ENCODE assay signal across 17 cellular contexts in the genomic region with DNA sequence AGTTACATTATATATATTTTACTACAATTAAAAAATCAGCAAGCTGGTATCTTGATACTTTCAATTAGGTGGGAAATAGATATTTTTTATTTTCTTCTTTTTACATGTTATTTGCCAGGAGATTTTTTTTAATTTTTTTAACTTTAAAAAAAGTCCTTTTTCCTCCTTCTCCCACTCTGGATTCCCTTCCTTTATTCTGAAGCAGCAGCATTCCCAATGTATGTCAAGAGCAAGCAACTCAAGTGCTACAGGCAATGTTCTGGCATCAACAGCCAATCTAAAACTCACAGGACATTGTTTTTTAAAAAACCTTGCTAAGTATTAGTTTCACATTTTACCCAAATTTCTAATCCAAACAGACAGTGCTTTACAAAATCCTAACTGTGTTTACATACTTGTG. TPM values are rescaled to one million over a fixed set of nuclear protein-coding genes. Genes with fewer than 3 reads are reported as not detected.
DNase-seq lines count a peak whose midpoint lies in the region; ATAC-seq and TF ChIP-seq lines count a peak whose summit lies in the region.
"Had no signal": no experiment of that assay in that cellular context is flagged by ENCODE, and none has a peak within 500 bp of the region (broad histone marks: within the 10 kb centered on the region; RNA-seq: fewer than 3 reads in every experiment).

No MANE protein-coding gene starts in this region.

- 0 out of 2 replicates have a peak overlapping the region, but pooled peaks have one; percentile 63 for H3K27ac ChIP-seq in GM23338 (ENCODE audit: low read depth)
- H3K27ac ChIP-seq: BLaER1, PC-9 had no signal

- H3F3A ChIP-seq in GM23338 (replicated peaks; ENCODE audit: low read depth): no peaks in the 10 kb centered on the region

- TF ChIP-seq CTCF in GM23338 (conservative IDR thresholded peaks at IDR 0.05; ENCODE audit: low read depth in 2 of 2) (no peak), WTC11 (IDR thresholded peaks at IDR 0.05) (no peak), mesothelial cell of epicardium (IDR thresholded peaks at IDR 0.05; ENCODE audit: unreplicated experiment) (no peak)

- no peaks in the 10 kb centered on the region for H3K9me2 ChIP-seq in GM23338 (ENCODE audit: insufficient read depth)

- H3K36me3 Mint-ChIP-seq in activated T-cell treated with anti-CD3 and anti-CD28 coated beads, Interleukin-2, amount 50 U/mL, for 24 hours (ENCODE audit: low read depth): peaks cover 78% of the 10 kb centered on the region
- peaks cover 24% of the 10 kb centered on the region; the same call in 2 of the 3 replicates for H3K36me3 Mint-ChIP-seq in GM23338 (ENCODE audit: low read depth)
- H3K36me3 Mint-ChIP-seq in WTC11: peaks cover 16% of the 10 kb centered on the region
- peaks cover 13% of the 10 kb centered on the region for H3K36me3 Mint-ChIP-seq in mesothelial cell of epicardium

- H3K27me3 ChIP-seq in GM23338 (ENCODE audit: insufficient read depth): no peaks in the 10 kb centered on the region
- H3K27me3 ChIP-seq: BLaER1 had no signal

- no peak overlapping the region for H3K4me3 ChIP-seq in GM23338
- H3K4me3 ChIP-seq: BLaER1, HAP-1, PC-9 had no signal

- H3K27ac Mint-ChIP-seq in activated T-cell treated with anti-CD3 and anti-CD28 coated beads, Interleukin-2, amount 50 U/mL, for 24 hours: peak overlapping the region; percentile 27
- no peak overlapping the region; the same call in 1 of the 2 replicates for H3K27ac Mint-ChIP-seq in GM23338
- H3K27ac Mint-ChIP-seq in WTC11: peak overlapping the region; percentile 73
- peak overlapping the region; percentile 50 for H3K27ac Mint-ChIP-seq in mesothelial cell of epicardium

- no peaks in the 10 kb centered on the region for H3K27me3 Mint-ChIP-seq in activated T-cell treated with anti-CD3 and anti-CD28 coated beads, Interleukin-2, amount 50 U/mL, for 24 hours
- H3K27me3 Mint-ChIP-seq in GM23338 (ENCODE audit: insufficient read depth, low read depth, poor library complexity) (no peaks in the 10 kb centered on the region), WTC11 (ENCODE audit: low read depth) (no peaks in the 10 kb centered on the region), mesothelial cell of epicardium (ENCODE audit: low read depth) (no peaks in the 10 kb centered on the region)
- H3K27me3 Mint-ChIP-seq: CD8-positive, alpha-beta memory T cell had no signal

- H2AFZ ChIP-seq in GM23338: no peak overlapping the region
- H2AFZ ChIP-seq: PC-9 had no signal

- H3K4me2 ChIP-seq in GM23338: no peak overlapping the region
- H3K4me2 ChIP-seq: BLaER1, PC-9 had no signal

- H3K4me1 ChIP-seq in GM23338 (ENCODE audit: insufficient read depth): no peaks in the 10 kb centered on the region
- H3K4me1 ChIP-seq: BLaER1, HAP-1 had no signal

- ATAC-seq in GM23338: no peak
- no peak for ATAC-seq in WTC11

- H4K20me1 ChIP-seq in GM23338 (replicated peaks; ENCODE audit: insufficient read depth): peaks cover 31% of the 10 kb centered on the region

- peaks cover 51% of the 10 kb centered on the region for H3K4me1 Mint-ChIP-seq in activated T-cell treated with anti-CD3 and anti-CD28 coated beads, Interleukin-2, amount 50 U/mL, for 24 hours (ENCODE audit: low read depth)
- H3K4me1 Mint-ChIP-seq in GM23338 (peaks cover 8% of the 10 kb centered on the region), WTC11 (peaks cover 15% of the 10 kb centered on the region), mesothelial cell of epicardium (peaks cover 14% of the 10 kb centered on the region)

- H3K36me3 ChIP-seq in GM23338 (ENCODE audit: insufficient read depth): peaks cover 16% of the 10 kb centered on the region; the same call in 1 of the 2 replicates

- no peaks in the 10 kb centered on the region for H3K9me3 Mint-ChIP-seq in activated T-cell treated with anti-CD3 and anti-CD28 coated beads, Interleukin-2, amount 50 U/mL, for 24 hours
- no peaks in the 10 kb centered on the region for H3K9me3 Mint-ChIP-seq in GM23338
- H3K9me3 Mint-ChIP-seq in WTC11: no peaks in the 10 kb centered on the region
- H3K9me3 Mint-ChIP-seq in mesothelial cell of epicardium: no peaks in the 10 kb centered on the region
- H3K9me3 Mint-ChIP-seq: CD8-positive, alpha-beta memory T cell had no signal

- CTCF ChIA-PET in WTC11 (lab: Charles Lee): no interaction called here

- H3K79me2 ChIP-seq in GM23338 (replicated peaks; ENCODE audit: insufficient read depth): peaks cover 74% of the 10 kb centered on the region

- DNase-seq in activated T-cell treated with anti-CD3 and anti-CD28 coated beads, Interleukin-2, amount 50 U/mL, for 24 hours: no peak
- DNase-seq in activated T-cell treated with anti-CD3 and anti-CD28 coated beads, Interleukin-2, amount 50 U/mL, for 1 hour: no peak
- DNase-seq in GM23338 (ENCODE audit: low spot score): no peak
- no peak for DNase-seq in WTC11 (ENCODE audit: low spot score)
- no peak for DNase-seq in mesothelial cell of epicardium (ENCODE audit: low spot score in 2 of 2, unreplicated experiment in 2 of 2)
- no peak for DNase-seq in occipital lobe (lab: John Stamatoyannopoulos, UW)
- DNase-seq in activated CD8-positive, alpha-beta memory T cell treated with anti-CD3 and anti-CD28 coated beads for 24 hours: no peak
- no peak for DNase-seq in superior temporal gyrus (ENCODE audit: extremely low spot score)
- DNase-seq: 8988T; CD8-positive, alpha-beta memory T cell; DMS79 treated with DMSO at 0.1 percent for 48 hours; NCI-H146; NCI-H510A treated with DMSO at 0.1 percent for 48 hours; NCI-H82 had no signal

- no peak overlapping the region for H3K4me3 Mint-ChIP-seq in activated T-cell treated with anti-CD3 and anti-CD28 coated beads, Interleukin-2, amount 50 U/mL, for 24 hours
- H3K4me3 Mint-ChIP-seq in GM23338 (no peak overlapping the region), WTC11 (no peak overlapping the region), mesothelial cell of epicardium (no peak overlapping the region)
- H3K4me3 Mint-ChIP-seq: CD8-positive, alpha-beta memory T cell had no signal

- POLR2A ChIA-PET in WTC11 (lab: Charles Lee): no interaction called here

TF ChIP-seq in GM23338, 12 proteins besides CTCF, POLR2A, EP300 and RAD21 (continues in another document):
- TF ChIP-seq CREB1 (CRISPR knock-in tag; IDR thresholded peaks at IDR 0.05; ENCODE audit: low read depth): no peak
- no peak for TF ChIP-seq ZNF331 (CRISPR knock-in tag; IDR thresholded peaks at IDR 0.05; ENCODE audit: low read depth)

TF ChIP-seq in WTC11, 78 proteins besides CTCF, POLR2A, EP300 and RAD21 (continues in another document):
- TF ChIP-seq, protein P1, sequence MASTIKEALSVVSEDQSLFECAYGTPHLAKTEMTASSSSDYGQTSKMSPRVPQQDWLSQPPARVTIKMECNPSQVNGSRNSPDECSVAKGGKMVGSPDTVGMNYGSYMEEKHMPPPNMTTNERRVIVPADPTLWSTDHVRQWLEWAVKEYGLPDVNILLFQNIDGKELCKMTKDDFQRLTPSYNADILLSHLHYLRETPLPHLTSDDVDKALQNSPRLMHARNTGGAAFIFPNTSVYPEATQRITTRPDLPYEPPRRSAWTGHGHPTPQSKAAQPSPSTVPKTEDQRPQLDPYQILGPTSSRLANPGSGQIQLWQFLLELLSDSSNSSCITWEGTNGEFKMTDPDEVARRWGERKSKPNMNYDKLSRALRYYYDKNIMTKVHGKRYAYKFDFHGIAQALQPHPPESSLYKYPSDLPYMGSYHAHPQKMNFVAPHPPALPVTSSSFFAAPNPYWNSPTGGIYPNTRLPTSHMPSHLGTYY (CRISPR knock-in tag; IDR thresholded peaks at IDR 0.05): no peak
- TF ChIP-seq, protein P2, sequence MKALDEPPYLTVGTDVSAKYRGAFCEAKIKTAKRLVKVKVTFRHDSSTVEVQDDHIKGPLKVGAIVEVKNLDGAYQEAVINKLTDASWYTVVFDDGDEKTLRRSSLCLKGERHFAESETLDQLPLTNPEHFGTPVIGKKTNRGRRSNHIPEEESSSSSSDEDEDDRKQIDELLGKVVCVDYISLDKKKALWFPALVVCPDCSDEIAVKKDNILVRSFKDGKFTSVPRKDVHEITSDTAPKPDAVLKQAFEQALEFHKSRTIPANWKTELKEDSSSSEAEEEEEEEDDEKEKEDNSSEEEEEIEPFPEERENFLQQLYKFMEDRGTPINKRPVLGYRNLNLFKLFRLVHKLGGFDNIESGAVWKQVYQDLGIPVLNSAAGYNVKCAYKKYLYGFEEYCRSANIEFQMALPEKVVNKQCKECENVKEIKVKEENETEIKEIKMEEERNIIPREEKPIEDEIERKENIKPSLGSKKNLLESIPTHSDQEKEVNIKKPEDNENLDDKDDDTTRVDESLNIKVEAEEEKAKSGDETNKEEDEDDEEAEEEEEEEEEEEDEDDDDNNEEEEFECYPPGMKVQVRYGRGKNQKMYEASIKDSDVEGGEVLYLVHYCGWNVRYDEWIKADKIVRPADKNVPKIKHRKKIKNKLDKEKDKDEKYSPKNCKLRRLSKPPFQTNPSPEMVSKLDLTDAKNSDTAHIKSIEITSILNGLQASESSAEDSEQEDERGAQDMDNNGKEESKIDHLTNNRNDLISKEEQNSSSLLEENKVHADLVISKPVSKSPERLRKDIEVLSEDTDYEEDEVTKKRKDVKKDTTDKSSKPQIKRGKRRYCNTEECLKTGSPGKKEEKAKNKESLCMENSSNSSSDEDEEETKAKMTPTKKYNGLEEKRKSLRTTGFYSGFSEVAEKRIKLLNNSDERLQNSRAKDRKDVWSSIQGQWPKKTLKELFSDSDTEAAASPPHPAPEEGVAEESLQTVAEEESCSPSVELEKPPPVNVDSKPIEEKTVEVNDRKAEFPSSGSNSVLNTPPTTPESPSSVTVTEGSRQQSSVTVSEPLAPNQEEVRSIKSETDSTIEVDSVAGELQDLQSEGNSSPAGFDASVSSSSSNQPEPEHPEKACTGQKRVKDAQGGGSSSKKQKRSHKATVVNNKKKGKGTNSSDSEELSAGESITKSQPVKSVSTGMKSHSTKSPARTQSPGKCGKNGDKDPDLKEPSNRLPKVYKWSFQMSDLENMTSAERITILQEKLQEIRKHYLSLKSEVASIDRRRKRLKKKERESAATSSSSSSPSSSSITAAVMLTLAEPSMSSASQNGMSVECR (CRISPR knock-in tag; IDR thresholded peaks at IDR 0.05; ENCODE audit: borderline replicate concordance): no peak
- TF ChIP-seq NFATC4 (CRISPR knock-in tag; IDR thresholded peaks at IDR 0.05): no peak
- TF ChIP-seq TEAD4 (CRISPR knock-in tag; IDR thresholded peaks at IDR 0.05): no peak
- no peak for TF ChIP-seq SMAD4 (CRISPR knock-in tag; IDR thresholded peaks at IDR 0.05)

RNA-seq across cellular contexts. Expression of a gene that starts 41.4 kb away (rescaled TPM):
- total RNA-seq in GM23338 (2014; rRNA removed; shearing (Covaris generic)): 96.1 and 113 TPM in 2 replicates
- polyA plus RNA-seq in GM23338 (2016; fragmentation: Nextera tagmentation; extraction: Ambion mirVana): 61.7 and 68.5 TPM in 2 replicates
- total RNA-seq in WTC11 (2021): 88.7 to 101 TPM (median 95.4 TPM) in 3 replicates
- total RNA-seq in mesothelial cell of epicardium: 66.2 to 73.7 TPM (median 68.8 TPM) in 3 replicates
- 69.7 TPM for total RNA-seq in occipital lobe
